9 cellular contexts compared by ENCODE assay signal in genomic region chr5:77211013-77211690, GRCh38. TPM values are rescaled to one million over a fixed set of nuclear protein-coding genes. Genes with fewer than 3 reads are reported as not detected.
DNase-seq lines count a peak whose midpoint lies in the region; ATAC-seq and TF ChIP-seq lines count a peak whose summit lies in the region.
"Had no signal": no experiment of that assay in that cellular context is flagged by ENCODE, and none has a peak within 500 bp of the region (broad histone marks: within the 10 kb centered on the region; RNA-seq: fewer than 3 reads in every experiment).

No MANE protein-coding gene starts in this region.

- in situ Hi-C loops in GM13977 (cut with MboI; ENCODE audit: low pct_unique_long_range_greater_than_20kb, low sequenced_read_pairs, unreplicated experiment): no loop called here

- no peaks in the 10 kb centered on the region for H3K79me2 ChIP-seq in SK-N-SH (ENCODE audit: insufficient read depth)

- H3K9me2 ChIP-seq in SK-N-SH: no peaks in the 10 kb centered on the region

- H3K27me3 Mint-ChIP-seq in activated T-helper 2 cell treated with anti-CD3 and anti-CD28 coated beads, Interferon-gamma antibody, Interleukin-2, Interleukin-4, amounts not matched to agents 10 μg/mL and 5 μg/mL and 100 μg/mL, durations not matched to agents 14 hours and 24 hours and 36 hours (ENCODE audit: low read depth): peaks cover 73% of the 10 kb centered on the region

- peak; percentile 79 for DNase-seq in SK-N-SH
- DNase-seq in activated T-helper 2 cell treated with anti-CD3 and anti-CD28 coated beads, Interferon-gamma antibody, Interleukin-2, Interleukin-4, amounts not matched to agents 10 μg/mL and 5 μg/mL and 100 μg/mL, durations not matched to agents 14 hours and 24 hours and 36 hours (ENCODE audit: low spot score): no peak
- no peak for DNase-seq in kidney epithelial cell (ENCODE audit: low read depth)
- DNase-seq in thoracic aorta (ENCODE audit: low spot score): no peak
- no peak for DNase-seq in SW 1271 (lab: John Stamatoyannopoulos, UW)
- DNase-seq in GM13977 (ENCODE audit: low spot score): no peak
- DNase-seq: DND-41 had no signal

- H3K4me1 Mint-ChIP-seq in activated T-helper 2 cell treated with anti-CD3 and anti-CD28 coated beads, Interferon-gamma antibody, Interleukin-2, Interleukin-4, amounts not matched to agents 10 μg/mL and 5 μg/mL and 100 μg/mL, durations not matched to agents 14 hours and 24 hours and 36 hours (ENCODE audit: low read depth): peaks cover 10% of the 10 kb centered on the region

- CTCF ChIA-PET in SK-N-SH (lab: Yijun Ruan, JAX): interaction anchor here (1.0 to 1.7 kb wide), 4 partner anchors 12 to 226 kb away, joined by 3 to 5 read pairs (median 3); no protein-coding TSS in a partner anchor

- H3K27ac Mint-ChIP-seq in activated T-helper 2 cell treated with anti-CD3 and anti-CD28 coated beads, Interferon-gamma antibody, Interleukin-2, Interleukin-4, amounts not matched to agents 10 μg/mL and 5 μg/mL and 100 μg/mL, durations not matched to agents 14 hours and 24 hours and 36 hours: no peak overlapping the region

- no peaks in the 10 kb centered on the region for H3K9me3 Mint-ChIP-seq in activated T-helper 2 cell treated with anti-CD3 and anti-CD28 coated beads, Interferon-gamma antibody, Interleukin-2, Interleukin-4, amounts not matched to agents 10 μg/mL and 5 μg/mL and 100 μg/mL, durations not matched to agents 14 hours and 24 hours and 36 hours

- TF ChIP-seq RAD21 in SK-N-SH (IDR thresholded peaks at IDR 0.05; ENCODE audit: low read length): no peak

- H3K4me3 ChIP-seq in SK-N-SH (ENCODE audit: low read depth in 2 of 2, low read length in 1 of 2) (peak overlapping the region in 1 of 2 experiments; percentile 45; a peak in 2 of 4 replicates), kidney epithelial cell (ENCODE audit: low read depth, low read length) (peak overlapping the region; percentile 26), thoracic aorta (peak overlapping the region; percentile 89)

- intact Hi-C loops in activated T-helper 2 cell treated with anti-CD3 and anti-CD28 coated beads, Interferon-gamma antibody, Interleukin-2, Interleukin-4, amounts not matched to agents 10 μg/mL and 5 μg/mL and 100 μg/mL, durations not matched to agents 14 hours and 24 hours and 36 hours (cut with micrococcal nuclease): no loop called here

- no peak for TF ChIP-seq CTCF in SK-N-SH (IDR thresholded peaks at IDR 0.05)
- TF ChIP-seq CTCF in kidney epithelial cell (IDR thresholded peaks at IDR 0.05; ENCODE audit: insufficient read depth, low read length, poor library complexity, severe bottlenecking): no peak
- no peak for TF ChIP-seq CTCF in thoracic aorta (IDR thresholded peaks at IDR 0.05)
- TF ChIP-seq CTCF in GM13977 (IDR thresholded peaks at IDR 0.05; ENCODE audit: extremely low read depth, insufficient read depth, missing control alignments): no peak

- peak overlapping the region; percentile 33 for H3K4me3 Mint-ChIP-seq in activated T-helper 2 cell treated with anti-CD3 and anti-CD28 coated beads, Interferon-gamma antibody, Interleukin-2, Interleukin-4, amounts not matched to agents 10 μg/mL and 5 μg/mL and 100 μg/mL, durations not matched to agents 14 hours and 24 hours and 36 hours (ENCODE audit: low read depth)

- no peak overlapping the region for H3K27ac ChIP-seq in SK-N-SH (ENCODE audit: low read depth in 2 of 2, low read length in 1 of 2)
- H3K27ac ChIP-seq in thoracic aorta: peak overlapping the region in 1 of 2 donors; percentile 36

- H3K36me3 ChIP-seq in SK-N-SH (replicated peaks in 1 of 2; ENCODE audit: control insufficient read depth in 1 of 2, insufficient read depth in 2 of 2, low read length in 1 of 2) (no peaks in the 10 kb centered on the region), kidney epithelial cell (ENCODE audit: control insufficient read depth, insufficient read depth, low read length) (no peaks in the 10 kb centered on the region), thoracic aorta (no peaks in the 10 kb centered on the region)

- no peaks in the 10 kb centered on the region for H4K20me1 ChIP-seq in SK-N-SH (ENCODE audit: insufficient read depth)

- no peak overlapping the region for H3K4me2 ChIP-seq in SK-N-SH

- no peaks in the 10 kb centered on the region for H3F3A ChIP-seq in SK-N-SH (replicated peaks; ENCODE audit: insufficient read depth)

- no peak for ATAC-seq in SK-N-SH treated with all-trans-retinoic acid at 6 μM for 48 hours
- no peak for ATAC-seq in thoracic aorta (ENCODE audit: insufficient number of reproducible peaks, low FRiP score, low read depth)
- ATAC-seq in GM21717 (IDR thresholded peaks at IDR 0.05; ENCODE audit: unreplicated experiment): no peak

- H3K4me1 ChIP-seq in SK-N-SH (ENCODE audit: control insufficient read depth in 1 of 2, insufficient read depth in 2 of 2, low read depth in 1 of 2, low read length in 1 of 2) (peaks cover 0 to 3% of the 10 kb centered on the region in 2 experiments; a peak in 1 of 4 replicates), thoracic aorta (ENCODE audit: control insufficient read depth in 1 of 2, low read depth in 2 of 2) (peaks cover 0 to 9% of the 10 kb centered on the region in 2 donors)

- peaks cover 6% of the 10 kb centered on the region for H3K36me3 Mint-ChIP-seq in activated T-helper 2 cell treated with anti-CD3 and anti-CD28 coated beads, Interferon-gamma antibody, Interleukin-2, Interleukin-4, amounts not matched to agents 10 μg/mL and 5 μg/mL and 100 μg/mL, durations not matched to agents 14 hours and 24 hours and 36 hours (ENCODE audit: low read depth)

- 19% methylated on average over 12 of the region's 55 CpGs for WGBS in SK-N-SH (ENCODE audit: low lambda C conversion rate)

- H3K9ac ChIP-seq in SK-N-SH: no peak overlapping the region

- H2AFZ ChIP-seq in SK-N-SH (ENCODE audit: low read depth): no peak overlapping the region

- H3K27me3 ChIP-seq in SK-N-SH (ENCODE audit: insufficient read depth) (peaks cover 37% of the 10 kb centered on the region), kidney epithelial cell (ENCODE audit: control insufficient read depth, insufficient read depth, low read length) (peaks cover 36% of the 10 kb centered on the region), thoracic aorta (replicated peaks; ENCODE audit: insufficient read depth) (no peaks in the 10 kb centered on the region)

- no peak for TF ChIP-seq EP300 in SK-N-SH (IDR thresholded peaks at IDR 0.05; ENCODE audit: borderline replicate concordance in 1 of 2, low read depth in 1 of 2, low read length in 1 of 2)

- H3K9me3 ChIP-seq in SK-N-SH: no peaks in the 10 kb centered on the region
- no peaks in the 10 kb centered on the region for H3K9me3 ChIP-seq in thoracic aorta

- POLR2A ChIA-PET in SK-N-SH (lab: Yijun Ruan, JAX): no interaction called here

TF ChIP-seq in SK-N-SH, 30 proteins besides CTCF, POLR2A, EP300 and RAD21 (continues in another document):
- TF ChIP-seq GABPA (IDR thresholded peaks at IDR 0.05; ENCODE audit: low read depth): no peak
- TF ChIP-seq MAX (IDR thresholded peaks at IDR 0.05; ENCODE audit: low read depth): no peak
- TF ChIP-seq ZBTB33 (IDR thresholded peaks at IDR 0.05; ENCODE audit: borderline replicate concordance, low read depth): no peak
- no peak for TF ChIP-seq SMC3 (IDR thresholded peaks at IDR 0.05; ENCODE audit: low read depth, low read length)

TF ChIP-seq in SK-N-SH treated with all-trans-retinoic acid at 6 μM for 48 hours, 23 proteins besides CTCF, POLR2A, EP300 and RAD21:
- TF ChIP-seq ZFP3 (CRISPR knock-in tag; IDR thresholded peaks at IDR 0.05) (no peak), ZC3H10 (CRISPR knock-in tag; IDR thresholded peaks at IDR 0.05) (no peak), ZNF70 (CRISPR knock-in tag; IDR thresholded peaks at IDR 0.05) (no peak), GLIS3 (CRISPR knock-in tag; IDR thresholded peaks at IDR 0.05) (no peak), CSDC2 (CRISPR knock-in tag; IDR thresholded peaks at IDR 0.05) (no peak), ZFP30 (CRISPR knock-in tag; IDR thresholded peaks at IDR 0.05) (no peak), ARNTL (CRISPR knock-in tag; IDR thresholded peaks at IDR 0.05; ENCODE audit: borderline replicate concordance, low read depth) (no peak)
- TF ChIP-seq, protein P1, sequence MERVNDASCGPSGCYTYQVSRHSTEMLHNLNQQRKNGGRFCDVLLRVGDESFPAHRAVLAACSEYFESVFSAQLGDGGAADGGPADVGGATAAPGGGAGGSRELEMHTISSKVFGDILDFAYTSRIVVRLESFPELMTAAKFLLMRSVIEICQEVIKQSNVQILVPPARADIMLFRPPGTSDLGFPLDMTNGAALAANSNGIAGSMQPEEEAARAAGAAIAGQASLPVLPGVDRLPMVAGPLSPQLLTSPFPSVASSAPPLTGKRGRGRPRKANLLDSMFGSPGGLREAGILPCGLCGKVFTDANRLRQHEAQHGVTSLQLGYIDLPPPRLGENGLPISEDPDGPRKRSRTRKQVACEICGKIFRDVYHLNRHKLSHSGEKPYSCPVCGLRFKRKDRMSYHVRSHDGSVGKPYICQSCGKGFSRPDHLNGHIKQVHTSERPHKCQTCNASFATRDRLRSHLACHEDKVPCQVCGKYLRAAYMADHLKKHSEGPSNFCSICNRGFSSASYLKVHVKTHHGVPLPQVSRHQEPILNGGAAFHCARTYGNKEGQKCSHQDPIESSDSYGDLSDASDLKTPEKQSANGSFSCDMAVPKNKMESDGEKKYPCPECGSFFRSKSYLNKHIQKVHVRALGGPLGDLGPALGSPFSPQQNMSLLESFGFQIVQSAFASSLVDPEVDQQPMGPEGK (CRISPR knock-in tag; IDR thresholded peaks at IDR 0.05; ENCODE audit: borderline replicate concordance): no peak
- TF ChIP-seq, protein P2, sequence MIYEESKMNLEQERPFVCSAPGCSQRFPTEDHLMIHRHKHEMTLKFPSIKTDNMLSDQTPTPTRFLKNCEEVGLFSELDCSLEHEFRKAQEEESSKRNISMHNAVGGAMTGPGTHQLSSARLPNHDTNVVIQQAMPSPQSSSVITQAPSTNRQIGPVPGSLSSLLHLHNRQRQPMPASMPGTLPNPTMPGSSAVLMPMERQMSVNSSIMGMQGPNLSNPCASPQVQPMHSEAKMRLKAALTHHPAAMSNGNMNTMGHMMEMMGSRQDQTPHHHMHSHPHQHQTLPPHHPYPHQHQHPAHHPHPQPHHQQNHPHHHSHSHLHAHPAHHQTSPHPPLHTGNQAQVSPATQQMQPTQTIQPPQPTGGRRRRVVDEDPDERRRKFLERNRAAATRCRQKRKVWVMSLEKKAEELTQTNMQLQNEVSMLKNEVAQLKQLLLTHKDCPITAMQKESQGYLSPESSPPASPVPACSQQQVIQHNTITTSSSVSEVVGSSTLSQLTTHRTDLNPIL (CRISPR knock-in tag; IDR thresholded peaks at IDR 0.05; ENCODE audit: low read depth): no peak

RNA-seq across cellular contexts. Expression of gene PDE8B, which starts 0.7 kb away (rescaled TPM):
- not detected in 2 replicates for polyA plus RNA-seq in SK-N-SH (2012; rRNA removed)
- 0.03 TPM in 2 replicates for polyA plus RNA-seq in SK-N-SH (2012; cell fraction: cytosol; rRNA removed)
- 0.08 TPM in 1 of 2 replicates, not detected in the other for polyA plus RNA-seq in SK-N-SH (2012; cell fraction: nucleus; rRNA removed)
- 0.05 TPM in 1 of 2 replicates, not detected in the other for total RNA-seq in activated T-helper 2 cell treated with anti-CD3 and anti-CD28 coated beads, Interferon-gamma antibody, Interleukin-2, Interleukin-4, amounts not matched to agents 10 μg/mL and 5 μg/mL and 100 μg/mL, durations not matched to agents 14 hours and 24 hours and 36 hours
- 0.21 and 0.33 TPM in 2 replicates for total RNA-seq in kidney epithelial cell
- 10 to 100 TPM; 22.7 to 59.8 TPM for total RNA-seq in thoracic aorta

Comparison
In these comparisons a context has a peak if more than half of its experiments do, and no peak if none do; other contexts are left out.
1. RNA of gene PDE8B, which starts 0.7 kb away (total RNA-seq): 22.7 to 59.8 TPM in thoracic aorta; 0.21 to 0.33 TPM in kidney epithelial cell and 0.05 TPM in activated T-helper 2 cell treated with anti-CD3 and anti-CD28 coated beads, Interferon-gamma antibody, Interleukin-2, Interleukin-4, amounts not matched to agents 10 μg/mL and 5 μg/mL and 100 μg/mL, durations not matched to agents 14 hours and 24 hours and 36 hours; every median in the first group is over 10 times any median in the second.